ENCODE assay signal across 15 cellular contexts in the genomic region with DNA sequence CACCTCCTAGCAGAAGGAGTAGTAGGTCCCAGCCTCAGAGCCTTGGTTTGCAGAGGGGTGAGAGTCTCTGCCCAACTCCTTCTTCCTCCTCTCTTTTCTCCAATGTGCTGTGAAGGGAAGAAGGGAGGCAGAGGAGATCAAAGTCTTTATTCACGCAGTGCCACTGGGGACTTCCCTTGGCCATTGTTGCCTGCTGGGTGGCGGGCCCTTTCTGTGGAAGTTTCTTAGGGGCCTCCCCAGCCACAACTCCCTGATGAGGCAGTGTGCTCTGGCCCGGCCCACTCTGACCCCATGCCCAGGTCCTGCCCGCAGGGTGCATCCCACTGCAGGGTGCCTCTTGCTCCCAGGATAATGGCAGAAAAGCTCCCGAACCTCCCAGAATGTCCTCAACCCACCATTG.
DNase-seq lines count a peak whose midpoint lies in the region; ATAC-seq and TF ChIP-seq lines count a peak whose summit lies in the region.
"Had no signal": no experiment of that assay in that cellular context is flagged by ENCODE, and none has a peak within 500 bp of the region (broad histone marks: within the 10 kb centered on the region; RNA-seq: fewer than 3 reads in every experiment).

No MANE protein-coding gene starts in this region.

- no peak overlapping the region for H3K4me3 ChIP-seq in IMR-90 (ENCODE audit: insufficient read depth, low read depth, low read length)
- no peak overlapping the region for H3K4me3 ChIP-seq in skeletal muscle satellite cell (ENCODE audit: low read length)
- no peak overlapping the region for H3K4me3 ChIP-seq in lower lobe of right lung
- H3K4me3 ChIP-seq: SJSA1 had no signal

- ATAC-seq in IMR-90 (ENCODE audit: low read depth) = no peak
- no peak for ATAC-seq in GM21619 (IDR thresholded peaks at IDR 0.05; ENCODE audit: unreplicated experiment)
- ATAC-seq in lower lobe of right lung = no peak
- ATAC-seq in GM19023 (IDR thresholded peaks at IDR 0.05; ENCODE audit: unreplicated experiment) = no peak
- ATAC-seq: Panc1 had no signal

- H3K27ac ChIP-seq in IMR-90 (ENCODE audit: insufficient read depth, low read length) = no peak overlapping the region; the same call in 1 of the 2 replicates
- no peak overlapping the region for H3K27ac ChIP-seq in lower lobe of right lung
- H3K27ac ChIP-seq: SJSA1 had no signal

- H3K9me1 ChIP-seq in IMR-90 (ENCODE audit: insufficient read depth, low read length) = peaks cover 12% of the 10 kb centered on the region

- H2BK15ac ChIP-seq in IMR-90 (ENCODE audit: low read depth, low read length) = no peak overlapping the region

- H3K27me3 ChIP-seq in IMR-90 (ENCODE audit: control insufficient read depth, insufficient read depth, low read length) (peaks cover 3% of the 10 kb centered on the region), skeletal muscle satellite cell (ENCODE audit: control insufficient read depth, insufficient read depth, low read length) (peaks cover 26% of the 10 kb centered on the region), lower lobe of right lung (ENCODE audit: low read depth) (no peaks in the 10 kb centered on the region)

- H3K56ac ChIP-seq in IMR-90 (ENCODE audit: extremely low read depth, insufficient read depth, low read length) = no peak overlapping the region

- no peak for TF ChIP-seq RAD21 in IMR-90 (IDR thresholded peaks at IDR 0.05; ENCODE audit: low read length)

- DNase-seq in IMR-90 (no peak), NCI-H69 (lab: John Stamatoyannopoulos, UW) (peak; percentile 65), mesenteric fat pad (ENCODE audit: low spot score) (peak; percentile 20), lower lobe of right lung (no peak)
- DNase-seq: CD4-positive, CD25-positive, alpha-beta regulatory T cell; H7; KG1; NCI-H1930; NCI-H226; NCI-H510A treated with DMSO at 0.1 percent for 48 hours had no signal

- H3K79me1 ChIP-seq in IMR-90 (ENCODE audit: low read depth in 1 of 2, low read length in 2 of 2) = no peaks in the 10 kb centered on the region

- no peak overlapping the region for H2AK9ac ChIP-seq in IMR-90 (replicated peaks; ENCODE audit: low read depth, low read length, poor library complexity)

- in situ Hi-C loops in IMR-90 (cut with MboI; ENCODE audit: low sequenced_read_pairs) = no loop called here

- H2BK5ac ChIP-seq in IMR-90 (ENCODE audit: low read depth, low read length, poor library complexity, severe bottlenecking) = no peak overlapping the region

- H3K18ac ChIP-seq in IMR-90 (ENCODE audit: low read depth, low read length) = peak overlapping the region; percentile 25; the same call in 1 of the 2 replicates

- H3K9me3 ChIP-seq in IMR-90 (ENCODE audit: control insufficient read depth, insufficient read depth, low read length) (no peaks in the 10 kb centered on the region), skeletal muscle satellite cell (replicated peaks; ENCODE audit: low read length) (no peaks in the 10 kb centered on the region), lower lobe of right lung (no peaks in the 10 kb centered on the region)
- H3K9me3 ChIP-seq: SJSA1 had no signal

- H2AFZ ChIP-seq in IMR-90 (replicated peaks; ENCODE audit: low read length, poor library complexity) = no peak overlapping the region

- CTCF ChIA-PET in IMR-90 (lab: Yijun Ruan, JAX) = no interaction called here

- no peak for TF ChIP-seq POLR2A in IMR-90 (IDR thresholded peaks at IDR 0.05; ENCODE audit: low read depth, low read length)

- H3K9ac ChIP-seq in IMR-90 (ENCODE audit: low read depth, low read length) (no peak overlapping the region), skeletal muscle satellite cell (ENCODE audit: low read depth, low read length) (no peak overlapping the region)

- POLR2A ChIA-PET in IMR-90 (lab: Charles Lee; ENCODE audit: unreplicated experiment) = no interaction called here

- WGBS in IMR-90 (ENCODE audit: extremely low coverage in 2 of 2, insufficient read length in 1 of 2), 2 experiments = 81% methylated on average over 3 of the region's 5 CpGs; no CpG with 5 or more reads in 1 of the 2 experiments

- peaks cover 22% of the 10 kb centered on the region for H3K4me1 ChIP-seq in IMR-90 (ENCODE audit: control insufficient read depth, insufficient read depth, low read length)
- H3K4me1 ChIP-seq in skeletal muscle satellite cell (ENCODE audit: control insufficient read depth, insufficient read depth, low read length) = peaks cover 30% of the 10 kb centered on the region
- peaks cover 4% of the 10 kb centered on the region for H3K4me1 ChIP-seq in lower lobe of right lung
- H3K4me1 ChIP-seq: SJSA1 had no signal

- H3K14ac ChIP-seq in IMR-90 (replicated peaks; ENCODE audit: low read depth, low read length) = no peak overlapping the region

- no peak overlapping the region for H2BK20ac ChIP-seq in IMR-90 (ENCODE audit: low read depth, low read length)

- no TSS peak for BruUV-seq in IMR-90 (replicated peaks; lab: Mats Ljungman, UMichigan)

- H3K36me3 ChIP-seq in IMR-90 (ENCODE audit: control insufficient read depth, insufficient read depth, low read length) = no peaks in the 10 kb centered on the region
- H3K36me3 ChIP-seq in skeletal muscle satellite cell (ENCODE audit: insufficient read depth, low read length) = no peaks in the 10 kb centered on the region
- H3K36me3 ChIP-seq in lower lobe of right lung = no peaks in the 10 kb centered on the region
- H3K36me3 ChIP-seq: SJSA1 had no signal

- H3K4ac ChIP-seq in IMR-90 (ENCODE audit: low read depth, low read length) = no peak overlapping the region

- no peak overlapping the region for H2AK5ac ChIP-seq in IMR-90 (ENCODE audit: low read depth, low read length)

- TF ChIP-seq CTCF in IMR-90 (conservative IDR thresholded peaks at IDR 0.05; ENCODE audit: low read depth, low read length) = no peak
- no peak for TF ChIP-seq CTCF in lower lobe of right lung (IDR thresholded peaks at IDR 0.05)

- H4K5ac ChIP-seq in IMR-90 (ENCODE audit: low read depth, low read length) = no peak overlapping the region; the same call in 1 of the 2 replicates

- no peak overlapping the region for H3K23ac ChIP-seq in IMR-90 (ENCODE audit: low read depth, low read length)

- H2BK120ac ChIP-seq in IMR-90 (ENCODE audit: low read depth, low read length) = no peak overlapping the region

- intact Hi-C loops in IMR-90 (cut with micrococcal nuclease) (no loop called here), lower lobe of right lung (cut with DNase I) (no loop called here)

- H3K4me2 ChIP-seq in IMR-90 (ENCODE audit: low read depth, low read length) (no peak overlapping the region), skeletal muscle satellite cell (ENCODE audit: low read length) (peak overlapping the region; percentile 45)

- H4K8ac ChIP-seq in IMR-90 (ENCODE audit: low read depth in 2 of 2, low read length in 2 of 2) = no peak overlapping the region

- no peaks in the 10 kb centered on the region for H4K20me1 ChIP-seq in IMR-90 (ENCODE audit: insufficient read depth, low read length)

- dilution Hi-C loops in IMR-90 (cut with HindIII; ENCODE audit: low sequenced_read_pairs, unreplicated experiment) = no loop called here

- H4K91ac ChIP-seq in IMR-90 (ENCODE audit: insufficient read depth, low read depth, low read length) = no peak overlapping the region

TF ChIP-seq in IMR-90, 13 proteins besides CTCF, POLR2A, EP300 and RAD21:
- TF ChIP-seq SMC3 (IDR thresholded peaks at IDR 0.05; ENCODE audit: low read depth, low read length) = no peak
- no peak for TF ChIP-seq NFE2L2 (IDR thresholded peaks at IDR 0.05; ENCODE audit: low read depth, low read length)

Comparison
In these comparisons a context has a peak if more than half of its experiments do, and no peak if none do; other contexts are left out.
1. DNase-seq: peak in NCI-H69 (single experiment) and mesenteric fat pad (single experiment); none in IMR-90 (single experiment) and lower lobe of right lung (single experiment).